ENCODE assay signal across 15 cellular contexts in genomic region chr3:142651711-142652110, GRCh38. TPM values are rescaled to one million over a fixed set of nuclear protein-coding genes. Genes with fewer than 3 reads are reported as not detected.
DNase-seq lines count a peak whose midpoint lies in the region; ATAC-seq and TF ChIP-seq lines count a peak whose summit lies in the region.
"Had no signal": no experiment of that assay in that cellular context is flagged by ENCODE, and none has a peak within 500 bp of the region (broad histone marks: within the 10 kb centered on the region; RNA-seq: fewer than 3 reads in every experiment).

No MANE protein-coding gene starts in this region.

- no peaks in the 10 kb centered on the region for H3K4me1 ChIP-seq in sigmoid colon
- H3K4me1 ChIP-seq: BLaER1, Caco-2 had no signal

- no peaks in the 10 kb centered on the region for H3K36me3 ChIP-seq in sigmoid colon
- H3K36me3 ChIP-seq: BLaER1 had no signal

- no peaks in the 10 kb centered on the region for H3K9me3 ChIP-seq in sigmoid colon
- H3K9me3 ChIP-seq: BLaER1, Caco-2 had no signal

- H3K36me3 Mint-ChIP-seq in T-cell = no peaks in the 10 kb centered on the region

- no peak overlapping the region for H3K4me3 ChIP-seq in sigmoid colon
- H3K4me3 ChIP-seq: BLaER1, GM23248 had no signal

- TF ChIP-seq CTCF in sigmoid colon (IDR thresholded peaks at IDR 0.05) = no peak

- no peaks in the 10 kb centered on the region for H3K4me1 Mint-ChIP-seq in T-cell
- H3K4me1 Mint-ChIP-seq: CD8-positive, alpha-beta memory T cell had no signal

- intact Hi-C loops in sigmoid colon (cut with DNase I) = no loop called here

- H3K27ac ChIP-seq in sigmoid colon = no peak overlapping the region
- H3K27ac ChIP-seq: BLaER1, GM23248 had no signal

- H3K9me3 Mint-ChIP-seq in T-cell = no peaks in the 10 kb centered on the region
- H3K9me3 Mint-ChIP-seq: CD8-positive, alpha-beta memory T cell had no signal

- H3K27me3 Mint-ChIP-seq in T-cell = peaks cover 0 to 5% of the 10 kb centered on the region in 2 donors

- no peak overlapping the region for H3K27ac Mint-ChIP-seq in T-cell
- H3K27ac Mint-ChIP-seq: CD8-positive, alpha-beta memory T cell had no signal

- no peaks in the 10 kb centered on the region for H3K27me3 ChIP-seq in sigmoid colon
- H3K27me3 ChIP-seq: BLaER1 had no signal

- no peak for TF ChIP-seq EP300 in sigmoid colon (IDR thresholded peaks at IDR 0.05)

- POLR2A ChIA-PET in T-cell (lab: Charles Lee) = interaction anchor here in 1 of 2 donors (0.7 kb wide), 1 partner anchor 151 kb away, joined by 5 read pairs; no protein-coding TSS in a partner anchor

- no peak overlapping the region for H3K4me3 Mint-ChIP-seq in T-cell
- H3K4me3 Mint-ChIP-seq: CD8-positive, alpha-beta memory T cell had no signal

- DNase-seq in EL (peak; percentile 16), M059J (ENCODE audit: low read depth) (peak; percentile 33), iris pigment epithelial cell (ENCODE audit: low read depth) (peak; percentile 17), sigmoid colon (no peak), T-cell (no peak)
- no peak for DNase-seq in stimulated activated naive CD4-positive, alpha-beta T cell (lab: John Stamatoyannopoulos, UW)
- DNase-seq: AML-193; Caco-2; CD8-positive, alpha-beta memory T cell; GM23248; H7; Karpas-422 had no signal

- CTCF ChIA-PET in T-cell (lab: Charles Lee) = interaction anchor here in 1 of 2 donors (0.6 kb wide), 1 partner anchor 8 kb away, joined by 5 read pairs; no protein-coding TSS in a partner anchor

- ATAC-seq in T-cell (replicated peaks in 1 of 4) (no peak), GM21529 (IDR thresholded peaks at IDR 0.05; ENCODE audit: unreplicated experiment) (no peak)
- ATAC-seq: HepG2 had no signal

- TF ChIP-seq POLR2A in sigmoid colon (IDR thresholded peaks at IDR 0.05) = no peak

RNA-seq across cellular contexts. Expression of gene PLS1, which starts 55.5 kb away (rescaled TPM):
- total RNA-seq in M059J (2014; rRNA removed; shearing (Covaris generic)) = 13.9 and 17.1 TPM in 2 replicates
- total RNA-seq in sigmoid colon = 1 to 10 TPM in 2 of 4 donors, under 1 TPM in 2; 0.55 to 1.8 (median 0.92) TPM
- 100 to 1,000 TPM; 123 to 366 (median 229) TPM for polyA plus RNA-seq in sigmoid colon
- 1 to 10 TPM in 4 of 5 donors, under 1 TPM in 1; 0.84 to 3.6 (median 1.8) TPM for total RNA-seq in T-cell

Comparison
In these comparisons a context has a peak if more than half of its experiments do, and no peak if none do; other contexts are left out.
1. DNase-seq: peak in EL (single experiment), M059J (single experiment) and iris pigment epithelial cell (single experiment); none in sigmoid colon (single experiment), T-cell (0 of 34) and stimulated activated naive CD4-positive, alpha-beta T cell (0 of 6).